In the genomic region with DNA sequence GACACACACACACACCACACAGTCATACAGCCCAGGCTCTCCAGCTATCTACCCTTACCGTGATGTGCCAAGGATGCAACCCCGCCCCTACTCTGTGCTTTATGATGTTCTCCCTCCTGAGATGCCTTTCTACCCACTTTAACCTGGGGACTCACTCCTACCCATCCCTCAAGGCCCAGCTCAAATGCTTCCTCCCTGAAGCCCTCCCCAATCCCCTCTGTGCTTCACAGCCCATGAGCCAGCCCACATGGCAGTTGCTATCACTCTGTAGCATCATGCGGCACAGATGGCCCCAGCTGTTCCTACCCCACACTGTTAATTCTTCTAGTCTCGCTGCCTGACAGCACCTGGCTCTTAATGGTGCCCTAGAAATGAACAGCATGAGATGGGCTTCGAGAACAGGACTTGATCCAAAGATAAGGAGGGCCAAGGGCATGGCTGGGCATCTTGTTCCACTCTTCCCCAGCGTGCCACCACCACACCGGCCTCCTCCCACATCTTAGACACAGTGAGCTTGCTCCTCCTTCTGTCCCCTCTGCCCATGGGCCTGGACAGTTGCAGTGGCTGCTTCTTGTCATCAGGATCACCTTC, we compare ENCODE assay signal across 19 cellular contexts.
DNase-seq lines count a peak whose midpoint lies in the region; ATAC-seq and TF ChIP-seq lines count a peak whose summit lies in the region.
"Had no signal": no experiment of that assay in that cellular context is flagged by ENCODE, and none has a peak within 500 bp of the region (broad histone marks: within the 10 kb centered on the region; RNA-seq: fewer than 3 reads in every experiment).

No MANE protein-coding gene starts in this region.

- H3K9me3 ChIP-seq in endodermal cell (ENCODE audit: control insufficient read depth, low read length), result no peaks in the 10 kb centered on the region

- no peak for TF ChIP-seq CTCF in endodermal cell (conservative IDR thresholded peaks at IDR 0.05)

- no peaks in the 10 kb centered on the region for H3K36me3 ChIP-seq in endodermal cell (ENCODE audit: control insufficient read depth, insufficient read depth, low read length)

- WGBS in endodermal cell (ENCODE audit: insufficient coverage in 1 of 2, insufficient read length in 1 of 2), 2 experiments, result 91 to 100% methylated on average over 5 to 7 of the region's 7 CpGs

- no peak overlapping the region for H3K4me3 ChIP-seq in endodermal cell (ENCODE audit: low read length)
- H3K4me3 ChIP-seq: hepatocyte had no signal

- no peaks in the 10 kb centered on the region for H3K4me1 ChIP-seq in endodermal cell (ENCODE audit: control insufficient read depth, insufficient read depth, low read length)

- H3K4me3 Mint-ChIP-seq in endodermal cell, result no peak overlapping the region
- H3K4me3 Mint-ChIP-seq: activated CD4-positive, alpha-beta T cell treated with anti-CD3 and anti-CD28 coated beads for 36 hours; CD4-positive, CD25-positive, alpha-beta regulatory T cell; IgD-negative memory B cell had no signal

- DNase-seq in GM03348 (ENCODE audit: low spot score) (peak; percentile 3), NCI-H69 (lab: John Stamatoyannopoulos, UW) (peak; percentile 54), endodermal cell (peak; percentile 32), sciatic nerve (ENCODE audit: low spot score) (peak; percentile 23), NCI-H2029 treated with DMSO at 0.1 percent for 48 hours (lab: John Stamatoyannopoulos, UW) (no peak), DMS53 (lab: John Stamatoyannopoulos, UW) (no peak)
- no peak for DNase-seq in stimulated activated CD4-positive, alpha-beta T cell treated with anti-CD3 and anti-CD28 coated beads, Interleukin-4, amount 100 ng/mL, for 1 hour
- DNase-seq: activated CD4-positive, alpha-beta T cell treated with anti-CD3 and anti-CD28 coated beads for 36 hours; amniotic stem cell; CD4-positive, CD25-positive, alpha-beta regulatory T cell; foreskin fibroblast; GF-D8; NCI-H1417 treated with DMSO at 0.1 percent for 48 hours; NK-92 treated with Interleukin-12 subunit alpha and Interleukin-12 subunit beta, amount 100 ng/mL, for 24 hours; substantia nigra had no signal

- H3K27me3 Mint-ChIP-seq in endodermal cell (ENCODE audit: insufficient read depth), result no peaks in the 10 kb centered on the region
- H3K27me3 Mint-ChIP-seq: activated CD4-positive, alpha-beta T cell treated with anti-CD3 and anti-CD28 coated beads for 36 hours had no signal

- no peak for ATAC-seq in sciatic nerve
- ATAC-seq in GM19452 (IDR thresholded peaks at IDR 0.05; ENCODE audit: unreplicated experiment), result no peak
- ATAC-seq: activated CD4-positive, alpha-beta T cell treated with anti-CD3 and anti-CD28 coated beads for 36 hours had no signal

- H3K27ac Mint-ChIP-seq in endodermal cell, result no peak overlapping the region
- H3K27ac Mint-ChIP-seq: activated CD4-positive, alpha-beta T cell treated with anti-CD3 and anti-CD28 coated beads for 36 hours; CD4-positive, CD25-positive, alpha-beta regulatory T cell; IgD-negative memory B cell had no signal

- no peak overlapping the region for H3K27ac ChIP-seq in endodermal cell (ENCODE audit: low read depth, low read length)
- H3K27ac ChIP-seq: epithelial cell of prostate, hepatocyte had no signal

- H3K9ac ChIP-seq in endodermal cell (ENCODE audit: extremely low read depth, low read length, poor library complexity, severe bottlenecking), result no peak overlapping the region

- intact Hi-C loops in sciatic nerve (cut with DNase I), result no loop called here

- no peaks in the 10 kb centered on the region for H3K4me1 Mint-ChIP-seq in endodermal cell
- H3K4me1 Mint-ChIP-seq: activated CD4-positive, alpha-beta T cell treated with anti-CD3 and anti-CD28 coated beads for 36 hours; CD4-positive, CD25-positive, alpha-beta regulatory T cell; IgD-negative memory B cell had no signal

- no peaks in the 10 kb centered on the region for H3K9me3 Mint-ChIP-seq in endodermal cell
- H3K9me3 Mint-ChIP-seq: CD4-positive, CD25-positive, alpha-beta regulatory T cell; IgD-negative memory B cell had no signal

- H3K36me3 Mint-ChIP-seq in endodermal cell (ENCODE audit: low read depth), result no peaks in the 10 kb centered on the region
- H3K36me3 Mint-ChIP-seq: CD4-positive, CD25-positive, alpha-beta regulatory T cell had no signal

- H3K27me3 ChIP-seq in endodermal cell (ENCODE audit: control insufficient read depth, insufficient read depth, low read length, poor library complexity, severe bottlenecking), result no peaks in the 10 kb centered on the region
- H3K27me3 ChIP-seq: hepatocyte had no signal

Comparison
In these comparisons a context has a peak if more than half of its experiments do, and no peak if none do; other contexts are left out.
1. DNase-seq: peak in GM03348 (single experiment), NCI-H69 (single experiment), endodermal cell (single experiment) and sciatic nerve (single experiment); none in NCI-H2029 treated with DMSO at 0.1 percent for 48 hours (single experiment), DMS53 (single experiment) and stimulated activated CD4-positive, alpha-beta T cell treated with anti-CD3 and anti-CD28 coated beads, Interleukin-4, amount 100 ng/mL, for 1 hour (single experiment).